Comparison of ENCODE assay signal across 2 cellular contexts in the genomic region with DNA sequence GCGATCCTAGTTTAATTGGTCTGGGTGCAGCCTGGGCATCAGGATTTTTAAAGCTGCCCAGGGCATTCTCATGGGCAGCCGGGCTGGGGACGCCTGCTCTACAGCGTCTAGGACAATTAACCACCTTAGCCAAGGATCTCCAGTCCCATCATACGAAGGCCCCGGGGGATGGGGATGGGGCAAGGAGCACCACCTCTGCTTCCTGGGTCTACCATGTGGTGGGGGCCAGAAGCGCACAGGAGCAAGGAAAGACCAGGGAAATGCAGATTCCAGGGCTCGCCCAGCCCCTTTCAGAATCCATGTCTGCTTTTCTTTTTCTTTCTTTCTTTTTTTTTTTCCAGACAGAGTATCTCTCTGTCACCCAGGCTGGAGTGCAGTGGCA.
TF ChIP-seq lines count a peak whose summit lies in the region.

No MANE protein-coding gene starts in this region.

TF ChIP-seq in A549, 52 proteins besides CTCF, POLR2A, EP300 and RAD21 (continued from another document):
- TF ChIP-seq, protein P1, sequence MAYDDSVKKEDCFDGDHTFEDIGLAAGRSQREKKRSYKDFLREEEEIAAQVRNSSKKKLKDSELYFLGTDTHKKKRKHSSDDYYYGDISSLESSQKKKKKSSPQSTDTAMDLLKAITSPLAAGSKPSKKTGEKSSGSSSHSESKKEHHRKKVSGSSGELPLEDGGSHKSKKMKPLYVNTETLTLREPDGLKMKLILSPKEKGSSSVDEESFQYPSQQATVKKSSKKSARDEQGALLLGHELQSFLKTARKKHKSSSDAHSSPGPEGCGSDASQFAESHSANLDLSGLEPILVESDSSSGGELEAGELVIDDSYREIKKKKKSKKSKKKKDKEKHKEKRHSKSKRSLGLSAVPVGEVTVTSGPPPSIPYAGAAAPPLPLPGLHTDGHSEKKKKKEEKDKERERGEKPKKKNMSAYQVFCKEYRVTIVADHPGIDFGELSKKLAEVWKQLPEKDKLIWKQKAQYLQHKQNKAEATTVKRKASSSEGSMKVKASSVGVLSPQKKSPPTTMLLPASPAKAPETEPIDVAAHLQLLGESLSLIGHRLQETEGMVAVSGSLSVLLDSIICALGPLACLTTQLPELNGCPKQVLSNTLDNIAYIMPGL (CRISPR knock-in tag; IDR thresholded peaks at IDR 0.05; ENCODE audit: borderline replicate concordance), result no peak
- TF ChIP-seq BHLHE40 (IDR thresholded peaks at IDR 0.05; ENCODE audit: low read depth, low read length) (no peak), KDM1A (IDR thresholded peaks at IDR 0.05; ENCODE audit: low read depth) (no peak)

TF ChIP-seq in HCT116, 20 proteins besides CTCF, POLR2A, EP300 and RAD21 (continued from another document):
- TF ChIP-seq, protein P2, sequence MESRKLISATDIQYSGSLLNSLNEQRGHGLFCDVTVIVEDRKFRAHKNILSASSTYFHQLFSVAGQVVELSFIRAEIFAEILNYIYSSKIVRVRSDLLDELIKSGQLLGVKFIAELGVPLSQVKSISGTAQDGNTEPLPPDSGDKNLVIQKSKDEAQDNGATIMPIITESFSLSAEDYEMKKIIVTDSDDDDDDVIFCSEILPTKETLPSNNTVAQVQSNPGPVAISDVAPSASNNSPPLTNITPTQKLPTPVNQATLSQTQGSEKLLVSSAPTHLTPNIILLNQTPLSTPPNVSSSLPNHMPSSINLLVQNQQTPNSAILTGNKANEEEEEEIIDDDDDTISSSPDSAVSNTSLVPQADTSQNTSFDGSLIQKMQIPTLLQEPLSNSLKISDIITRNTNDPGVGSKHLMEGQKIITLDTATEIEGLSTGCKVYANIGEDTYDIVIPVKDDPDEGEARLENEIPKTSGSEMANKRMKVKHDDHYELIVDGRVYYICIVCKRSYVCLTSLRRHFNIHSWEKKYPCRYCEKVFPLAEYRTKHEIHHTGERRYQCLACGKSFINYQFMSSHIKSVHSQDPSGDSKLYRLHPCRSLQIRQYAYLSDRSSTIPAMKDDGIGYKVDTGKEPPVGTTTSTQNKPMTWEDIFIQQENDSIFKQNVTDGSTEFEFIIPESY (IDR thresholded peaks at IDR 0.05; ENCODE audit: extremely low read depth, insufficient replicate concordance, low read length), result no peak
- TF ChIP-seq ZFX (IDR thresholded peaks at IDR 0.05) (no peak), SRF (IDR thresholded peaks at IDR 0.05; ENCODE audit: low read depth) (no peak)
TF ChIP-seq in HCT116: peak in this region for 0.
